Comparison of ENCODE assay signal across 29 cellular contexts in the genomic region with DNA sequence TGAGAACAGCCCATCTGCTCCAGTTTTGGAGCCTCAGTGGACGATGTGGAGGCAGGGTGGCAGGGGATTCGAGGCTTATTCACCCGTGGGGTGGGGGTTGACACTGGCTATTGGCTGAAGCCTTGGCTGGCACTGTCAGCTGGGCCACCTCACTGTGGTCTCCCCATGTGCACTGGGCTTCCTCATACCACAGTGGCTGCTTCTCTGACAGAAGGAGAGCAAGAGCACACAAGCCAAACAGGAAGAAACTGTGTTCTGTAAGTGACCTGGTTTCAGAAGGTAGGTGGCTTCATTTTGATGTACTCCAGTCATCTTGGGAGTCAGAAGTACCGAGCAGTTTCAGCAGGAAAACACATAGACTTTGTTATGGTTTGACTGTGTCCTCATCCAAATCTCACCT. TPM values are rescaled to one million over a fixed set of nuclear protein-coding genes. Genes with fewer than 3 reads are reported as not detected.
"Had no signal": no experiment of that assay in that cellular context is flagged by ENCODE, and none has a peak within 500 bp of the region (broad histone marks: within the 10 kb centered on the region; RNA-seq: fewer than 3 reads in every experiment).

No MANE protein-coding gene starts in this region.

- FAIRE-seq: kidney, pancreas, small intestine had no signal

- H3K27me3 ChIP-seq: gastrocnemius medialis, heart left ventricle, hepatocyte, neutrophil, pancreas, right lobe of liver, suprapubic skin, transverse colon, upper lobe of right lung, uterus had no signal

- H2AFZ ChIP-seq: hepatocyte had no signal

- H3K9me3 Mint-ChIP-seq: endodermal cell had no signal

- H3K4me3 ChIP-seq: gastrocnemius medialis, heart left ventricle, hepatocyte, lung, pancreas, right lobe of liver, suprapubic skin, transverse colon, upper lobe of right lung, uterus had no signal

- H3K4me1 Mint-ChIP-seq: endodermal cell; memory B cell; neural crest cell; stimulated activated naive CD8-positive, alpha-beta T cell treated with anti-CD3 and anti-CD28 coated beads, Interleukin-15, amount 100 ng/mL, for 72 hours had no signal

- ATAC-seq: esophagus mucosa; gastrocnemius medialis; heart left ventricle; left lobe of liver; natural killer cell treated with Interleukin-12 subunit alpha and Interleukin-12 subunit beta and Interleukin-15 and Interleukin-18, amount 100 ng/mL, for 72 hours; right lobe of liver; stimulated activated naive CD8-positive, alpha-beta T cell treated with anti-CD3 and anti-CD28 coated beads, Interleukin-15, amount 100 ng/mL, for 72 hours; upper lobe of right lung had no signal

- H3K27ac ChIP-seq: epithelial cell of prostate, gastrocnemius medialis, heart left ventricle, hepatocyte, neutrophil, pancreas, right lobe of liver, suprapubic skin, transverse colon, upper lobe of right lung, uterus had no signal

- H3K4me3 Mint-ChIP-seq: dendritic cell treated with granulocyte-macrophage colony-stimulating factor and Interleukin-4, amounts not matched to agents 40 ng/mL and 50 ng/mL, for 4 days; endodermal cell; memory B cell; natural killer cell treated with Interleukin-12 subunit alpha and Interleukin-12 subunit beta and Interleukin-15 and Interleukin-18, amount 100 ng/mL, for 72 hours; neural crest cell; stimulated activated naive CD8-positive, alpha-beta T cell treated with anti-CD3 and anti-CD28 coated beads, Interleukin-15, amount 100 ng/mL, for 72 hours had no signal

- H3K36me3 Mint-ChIP-seq: memory B cell; natural killer cell treated with Interleukin-12 subunit alpha and Interleukin-12 subunit beta and Interleukin-15 and Interleukin-18, amount 100 ng/mL, for 72 hours had no signal

- H3K9me3 ChIP-seq: gastrocnemius medialis, neutrophil, pancreas, transverse colon, upper lobe of right lung, uterus had no signal

- H3K79me2 ChIP-seq: hepatocyte had no signal

- H3K36me3 ChIP-seq: gastrocnemius medialis, heart left ventricle, neutrophil, pancreas, right lobe of liver, suprapubic skin, transverse colon, upper lobe of right lung, uterus had no signal

- H3K4me2 ChIP-seq: hepatocyte had no signal

- H3K27ac Mint-ChIP-seq: dendritic cell treated with granulocyte-macrophage colony-stimulating factor and Interleukin-4, amounts not matched to agents 40 ng/mL and 50 ng/mL, for 4 days; endodermal cell; memory B cell; natural killer cell treated with Interleukin-12 subunit alpha and Interleukin-12 subunit beta and Interleukin-15 and Interleukin-18, amount 100 ng/mL, for 72 hours; stimulated activated naive CD8-positive, alpha-beta T cell treated with anti-CD3 and anti-CD28 coated beads, Interleukin-15, amount 100 ng/mL, for 72 hours had no signal

- H3K4me1 ChIP-seq: gastrocnemius medialis, heart left ventricle, pancreas, right lobe of liver, suprapubic skin, transverse colon, upper lobe of right lung, uterus had no signal

- DNase-seq: effector CD8-positive, alpha-beta T cell; endodermal cell; foreskin fibroblast; gastrocnemius medialis; heart left ventricle; kidney; pancreas; right lobe of liver; small intestine; stimulated activated CD4-positive, alpha-beta T cell treated with anti-CD3 and anti-CD28 coated beads, Interleukin-15, amount 100 ng/mL, for 24 hours; stimulated activated CD4-positive, alpha-beta T cell treated with anti-CD3 and anti-CD28 coated beads, Interleukin-2, amount 100 ng/mL, for 48 hours; stimulated activated naive CD4-positive, alpha-beta T cell; stimulated activated naive CD8-positive, alpha-beta T cell treated with anti-CD3 and anti-CD28 coated beads, Interleukin-15, amount 100 ng/mL, for 72 hours; transverse colon; upper lobe of right lung; uterus had no signal

- H3K27me3 Mint-ChIP-seq: dendritic cell treated with granulocyte-macrophage colony-stimulating factor and Interleukin-4, amounts not matched to agents 40 ng/mL and 50 ng/mL, for 4 days; memory B cell; natural killer cell treated with Interleukin-12 subunit alpha and Interleukin-12 subunit beta and Interleukin-15 and Interleukin-18, amount 100 ng/mL, for 72 hours; stimulated activated naive CD8-positive, alpha-beta T cell treated with anti-CD3 and anti-CD28 coated beads, Interleukin-15, amount 100 ng/mL, for 72 hours had no signal

RNA-seq across cellular contexts. Expression of gene CTNND2, which starts 24.7 kb away (rescaled TPM):
- total RNA-seq: esophagus mucosa; glomerular endothelial cell; mononuclear cell; natural killer cell treated with Interleukin-12 subunit alpha and Interleukin-12 subunit beta and Interleukin-15 and Interleukin-18, amount 100 ng/mL, for 72 hours had no signal
